8 cellular contexts compared by ENCODE assay signal in genomic region chr1:179002552-179003345, GRCh38. TPM values are rescaled to one million over a fixed set of nuclear protein-coding genes. Genes with fewer than 3 reads are reported as not detected.
DNase-seq lines count a peak whose midpoint lies in the region; ATAC-seq lines count a peak whose summit lies in the region.

No MANE protein-coding gene starts in this region.

- intact Hi-C loops in activated CD4-positive, alpha-beta T cell treated with anti-CD3 and anti-CD28 coated beads, Interleukin-2, amount 10 ng/mL, durations not matched to agents 24 days and 14 days (cut with micrococcal nuclease), result loop anchor here (1.0 to 10.0 kb wide), 4 partner anchors 234 to 470 kb away; no protein-coding TSS in a partner anchor

- H3K9me3 ChIP-seq in duodenal mucosa (ENCODE audit: control insufficient read depth in 1 of 2, low read length in 2 of 2), result no peaks in the 10 kb centered on the region

- H3K27me3 ChIP-seq in duodenal mucosa (ENCODE audit: control insufficient read depth in 1 of 2, insufficient read depth in 2 of 2, low read length in 2 of 2), result no peaks in the 10 kb centered on the region

- no peaks in the 10 kb centered on the region for H3K36me3 Mint-ChIP-seq in activated CD4-positive, alpha-beta T cell treated with anti-CD3 and anti-CD28 coated beads, Interleukin-2, amount 10 ng/mL, durations not matched to agents 24 days and 14 days (ENCODE audit: low read depth)
- H3K36me3 Mint-ChIP-seq in memory B cell, result no peaks in the 10 kb centered on the region

- H3K4me1 ChIP-seq in duodenal mucosa (ENCODE audit: control insufficient read depth in 1 of 2, insufficient read depth in 2 of 2, low read length in 2 of 2), result peaks cover 9 to 16% of the 10 kb centered on the region in 2 donors

- no peak overlapping the region for H3K4me3 ChIP-seq in duodenal mucosa (ENCODE audit: low read depth in 1 of 2, low read length in 2 of 2)

- DNase-seq in activated gamma-delta T cell treated with Interleukin-2 at 50 U/mL for 16 hours (peak; percentile 72), activated gamma-delta T cell (lab: John Stamatoyannopoulos, UW) (no peak), NCI-H510A treated with DMSO at 0.1 percent for 48 hours (lab: John Stamatoyannopoulos, UW) (peak; percentile 64), memory B cell (ENCODE audit: low spot score in 2 of 2) (peak; percentile 68 to 88)
- DNase-seq in activated CD4-positive, alpha-beta T cell treated with anti-CD3 and anti-CD28 coated beads, Interleukin-2, amount 10 ng/mL, durations not matched to agents 24 days and 14 days, result peak; percentile 90
- peak; percentile 47 for DNase-seq in stimulated activated CD8-positive, alpha-beta memory T cell treated with anti-CD3 and anti-CD28 coated beads, Interleukin-12 subunit alpha, Interleukin-12 subunit beta, amount 100 ng/mL, for 24 hours (ENCODE audit: extremely low read depth)

- H3K4me3 Mint-ChIP-seq in activated CD4-positive, alpha-beta T cell treated with anti-CD3 and anti-CD28 coated beads, Interleukin-2, amount 10 ng/mL, durations not matched to agents 24 days and 14 days, result no peak overlapping the region
- no peak overlapping the region for H3K4me3 Mint-ChIP-seq in memory B cell

- H3K27ac ChIP-seq in duodenal mucosa (ENCODE audit: low read depth, low read length), result no peak overlapping the region

- H3K9me3 Mint-ChIP-seq in activated CD4-positive, alpha-beta T cell treated with anti-CD3 and anti-CD28 coated beads, Interleukin-2, amount 10 ng/mL, durations not matched to agents 24 days and 14 days, result no peaks in the 10 kb centered on the region
- no peaks in the 10 kb centered on the region for H3K9me3 Mint-ChIP-seq in memory B cell

- peaks cover 6% of the 10 kb centered on the region for H3K4me1 Mint-ChIP-seq in activated CD4-positive, alpha-beta T cell treated with anti-CD3 and anti-CD28 coated beads, Interleukin-2, amount 10 ng/mL, durations not matched to agents 24 days and 14 days
- H3K4me1 Mint-ChIP-seq in memory B cell, result peaks cover 14% of the 10 kb centered on the region

- H3K27me3 Mint-ChIP-seq in activated CD4-positive, alpha-beta T cell treated with anti-CD3 and anti-CD28 coated beads, Interleukin-2, amount 10 ng/mL, durations not matched to agents 24 days and 14 days, result no peaks in the 10 kb centered on the region
- H3K27me3 Mint-ChIP-seq in memory B cell, result no peaks in the 10 kb centered on the region

- peak overlapping the region; percentile 21 for H3K27ac Mint-ChIP-seq in activated CD4-positive, alpha-beta T cell treated with anti-CD3 and anti-CD28 coated beads, Interleukin-2, amount 10 ng/mL, durations not matched to agents 24 days and 14 days
- peak overlapping the region; percentile 49 for H3K27ac Mint-ChIP-seq in memory B cell

- peak; percentile 66 for ATAC-seq in HG03060 (IDR thresholded peaks at IDR 0.05; ENCODE audit: low read depth, unreplicated experiment)
- peak; percentile 77 for ATAC-seq in memory B cell (ENCODE audit: low read depth)

- no peaks in the 10 kb centered on the region for H3K36me3 ChIP-seq in duodenal mucosa (ENCODE audit: control insufficient read depth in 1 of 2, insufficient read depth in 2 of 2, low read length in 2 of 2)

- peak overlapping the region; percentile 36 to 58 for H3K9ac ChIP-seq in duodenal mucosa (ENCODE audit: low read depth in 1 of 2, low read length in 2 of 2)

RNA-seq across cellular contexts. Expression of gene FAM20B, which starts 22.9 kb away (rescaled TPM):
- 40.4 and 45.2 TPM in 2 replicates for total RNA-seq in activated CD4-positive, alpha-beta T cell treated with anti-CD3 and anti-CD28 coated beads, Interleukin-2, amount 10 ng/mL, durations not matched to agents 24 days and 14 days
